In genomic region chr2:68730828-68731227, GRCh38 we compare ENCODE assay signal across 1 cellular context.
TF ChIP-seq lines count a peak whose summit lies in the region.

No MANE protein-coding gene starts in this region.

TF ChIP-seq in K562, 482 proteins besides CTCF, POLR2A, EP300 and RAD21:
- TF ChIP-seq XRCC4 (IDR thresholded peaks at IDR 0.05; ENCODE audit: extremely low read depth, insufficient read depth, insufficient read length), result no peak
- TF ChIP-seq ZBTB1 (CRISPR knock-in tag; IDR thresholded peaks at IDR 0.05; ENCODE audit: borderline replicate concordance, low read depth), result no peak
- no peak for TF ChIP-seq CTCFL (IDR thresholded peaks at IDR 0.05; ENCODE audit: borderline replicate concordance, insufficient read depth, low read depth, low read length, poor library complexity, severe bottlenecking)
- peak; percentile 83 for TF ChIP-seq ZNF24 (IDR thresholded peaks at IDR 0.05)
- no peak for TF ChIP-seq MITF (IDR thresholded peaks at IDR 0.05)
- no peak for TF ChIP-seq NCOA6 (IDR thresholded peaks at IDR 0.05)
- TF ChIP-seq ZC3H11A (IDR thresholded peaks at IDR 0.05; ENCODE audit: low read depth, low read length), result no peak
- no peak for TF ChIP-seq ZBTB26 (CRISPR knock-in tag; IDR thresholded peaks at IDR 0.05)
- no peak for TF ChIP-seq ARID4B (CRISPR knock-in tag; IDR thresholded peaks at IDR 0.05)
- TF ChIP-seq ZBTB7A (IDR thresholded peaks at IDR 0.05; ENCODE audit: borderline replicate concordance, control insufficient read depth, low read depth, low read length), result no peak
- no peak for TF ChIP-seq BRD4 (IDR thresholded peaks at IDR 0.05)
- TF ChIP-seq SAP30 (IDR thresholded peaks at IDR 0.05; ENCODE audit: borderline replicate concordance, insufficient read depth, low read depth, low read length, poor library complexity, severe bottlenecking), result no peak
- TF ChIP-seq NUFIP1 (IDR thresholded peaks at IDR 0.05; ENCODE audit: partially characterized antibody), result no peak
- no peak for TF ChIP-seq ZSCAN29 (IDR thresholded peaks at IDR 0.05)
- peak; percentile 68 for TF ChIP-seq FOSL1 (tag; conservative IDR thresholded peaks at IDR 0.05)
- no peak for TF ChIP-seq ARID3B (CRISPR knock-in tag; IDR thresholded peaks at IDR 0.05; ENCODE audit: borderline replicate concordance)
- TF ChIP-seq KLF13 (tag; IDR thresholded peaks at IDR 0.05; ENCODE audit: borderline replicate concordance, low read depth), result no peak
- no peak for TF ChIP-seq GABPB2 (CRISPR knock-in tag; conservative IDR thresholded peaks at IDR 0.05)
